ENCODE assay signal across 1 cellular context in the genomic region with DNA sequence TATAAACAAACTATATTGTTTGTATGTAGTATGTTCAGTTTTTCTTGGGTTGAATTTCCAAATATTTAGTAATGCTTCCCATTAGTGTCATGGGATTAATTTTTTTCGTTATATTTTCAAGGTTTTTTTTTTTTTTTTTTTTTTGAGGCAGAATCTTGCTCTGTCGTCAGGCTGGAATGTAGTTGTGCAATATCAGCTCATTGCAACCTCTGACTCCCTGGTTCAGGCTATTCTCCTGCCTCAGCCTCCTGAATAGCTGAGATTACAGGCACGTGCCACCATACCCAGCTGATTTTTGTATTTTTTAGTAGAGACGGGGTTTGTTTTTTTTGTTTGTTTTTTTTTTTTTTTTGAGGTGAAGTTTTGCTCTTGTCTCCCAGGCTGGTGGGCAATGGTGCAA.
A peak's percentile ranks its signal among the peaks of the same experiment; 100 is the strongest.
TF ChIP-seq lines count a peak whose summit lies in the region.

No MANE protein-coding gene starts in this region.

TF ChIP-seq in HepG2, 621 proteins besides CTCF, POLR2A, EP300 and RAD21:
- TF ChIP-seq FOSL2 (CRISPR knock-in tag; IDR thresholded peaks at IDR 0.05): 0 out of 2 replicates have a peak, but pooled peaks have one; percentile 33
- TF ChIP-seq SAFB2 (CRISPR knock-in tag; IDR thresholded peaks at IDR 0.05; ENCODE audit: borderline replicate concordance, low read depth): no peak
- TF ChIP-seq CEBPB (IDR thresholded peaks at IDR 0.05; ENCODE audit: borderline replicate concordance, low read depth, low read length): peak; percentile 88
- no peak for TF ChIP-seq FOXA1 (IDR thresholded peaks at IDR 0.05)
- no peak for TF ChIP-seq FOXA1 (CRISPR knock-in tag; IDR thresholded peaks at IDR 0.05)
- TF ChIP-seq RXRB (CRISPR knock-in tag; IDR thresholded peaks at IDR 0.05; ENCODE audit: borderline replicate concordance): no peak
- peak; percentile 79 for TF ChIP-seq CEBPG (CRISPR knock-in tag; IDR thresholded peaks at IDR 0.05)
- TF ChIP-seq KLF12 (CRISPR knock-in tag; IDR thresholded peaks at IDR 0.05; ENCODE audit: borderline replicate concordance): no peak
- TF ChIP-seq MBD4 (IDR thresholded peaks at IDR 0.05; ENCODE audit: borderline replicate concordance, low read length): no peak
- peak; percentile 72 for TF ChIP-seq TEAD3 (CRISPR knock-in tag; optimal IDR thresholded peaks at IDR 0.05; ENCODE audit: borderline replicate concordance)
- TF ChIP-seq, protein P1, sequence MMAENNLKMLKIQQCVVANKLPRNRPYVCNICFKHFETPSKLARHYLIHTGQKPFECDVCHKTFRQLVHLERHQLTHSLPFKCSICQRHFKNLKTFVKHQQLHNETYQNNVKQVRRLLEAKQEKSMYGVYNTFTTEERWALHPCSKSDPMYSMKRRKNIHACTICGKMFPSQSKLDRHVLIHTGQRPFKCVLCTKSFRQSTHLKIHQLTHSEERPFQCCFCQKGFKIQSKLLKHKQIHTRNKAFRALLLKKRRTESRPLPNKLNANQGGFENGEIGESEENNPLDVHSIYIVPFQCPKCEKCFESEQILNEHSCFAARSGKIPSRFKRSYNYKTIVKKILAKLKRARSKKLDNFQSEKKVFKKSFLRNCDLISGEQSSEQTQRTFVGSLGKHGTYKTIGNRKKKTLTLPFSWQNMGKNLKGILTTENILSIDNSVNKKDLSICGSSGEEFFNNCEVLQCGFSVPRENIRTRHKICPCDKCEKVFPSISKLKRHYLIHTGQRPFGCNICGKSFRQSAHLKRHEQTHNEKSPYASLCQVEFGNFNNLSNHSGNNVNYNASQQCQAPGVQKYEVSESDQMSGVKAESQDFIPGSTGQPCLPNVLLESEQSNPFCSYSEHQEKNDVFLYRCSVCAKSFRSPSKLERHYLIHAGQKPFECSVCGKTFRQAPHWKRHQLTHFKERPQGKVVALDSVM (CRISPR knock-in tag; IDR thresholded peaks at IDR 0.05): peak; percentile 49; the same call in 1 of the 2 replicates
